Comparison of ENCODE assay signal across 10 cellular contexts in genomic region chr12:75725505-75726120, GRCh38.
DNase-seq lines count a peak whose midpoint lies in the region; ATAC-seq and TF ChIP-seq lines count a peak whose summit lies in the region.
"Had no signal": no experiment of that assay in that cellular context is flagged by ENCODE, and none has a peak within 500 bp of the region (broad histone marks: within the 10 kb centered on the region; RNA-seq: fewer than 3 reads in every experiment).

No MANE protein-coding gene starts in this region.

- H3K79me2 ChIP-seq in Karpas-422 (ENCODE audit: low read length) (no peaks in the 10 kb centered on the region), trophoblast cell (ENCODE audit: control insufficient read depth, insufficient read depth, low read length, poor library complexity) (no peaks in the 10 kb centered on the region)

- peak; percentile 84 for DNase-seq in Caki2 (ENCODE audit: low read depth)
- no peak for DNase-seq in Karpas-422
- peak; percentile 15 for DNase-seq in medulla oblongata (ENCODE audit: extremely low spot score)
- DNase-seq in activated T-helper 2 cell treated with anti-CD3 and anti-CD28 coated beads, Interferon-gamma antibody, Interleukin-2, Interleukin-4, amounts not matched to agents 10 μg/mL and 5 μg/mL and 100 μg/mL, durations not matched to agents 14 hours and 24 hours and 36 hours (ENCODE audit: low spot score) = no peak
- DNase-seq in activated T-cell treated with anti-CD3 and anti-CD28 coated beads, Interleukin-2, amount 50 U/mL, for 48 hours = no peak
- no peak for DNase-seq in trophoblast cell
- DNase-seq: stimulated activated CD8-positive, alpha-beta memory T cell treated with anti-CD3 and anti-CD28 coated beads, Interleukin-4, amount 100 ng/mL, for 48 hours had no signal

- H3K36me3 ChIP-seq in Karpas-422 (ENCODE audit: insufficient read depth, low read length) = no peaks in the 10 kb centered on the region
- H3K36me3 ChIP-seq in trophoblast cell (ENCODE audit: control insufficient read depth in 1 of 2, insufficient read depth in 2 of 2, low read length in 2 of 2) = no peaks in the 10 kb centered on the region

- H2AFZ ChIP-seq in Karpas-422 (ENCODE audit: low read length) (peak overlapping the region; percentile 40; the same call in 1 of the 2 replicates), trophoblast cell (ENCODE audit: insufficient read depth, low read length, poor library complexity) (no peak overlapping the region)

- WGBS in trophoblast cell (ENCODE audit: extremely low coverage, insufficient coverage, insufficient read length) = no CpG with 5 or more reads among the region's 3 CpGs

- H3K4me1 Mint-ChIP-seq in activated T-helper 2 cell treated with anti-CD3 and anti-CD28 coated beads, Interferon-gamma antibody, Interleukin-2, Interleukin-4, amounts not matched to agents 10 μg/mL and 5 μg/mL and 100 μg/mL, durations not matched to agents 14 hours and 24 hours and 36 hours (ENCODE audit: low read depth) = peaks cover 19% of the 10 kb centered on the region

- H3K9me2 ChIP-seq in Karpas-422 (replicated peaks; ENCODE audit: insufficient read depth, low read length) = no peaks in the 10 kb centered on the region

- in situ Hi-C loops in Caki2 (cut with HindIII; ENCODE audit: low pct_unique_long_range_greater_than_20kb, low sequenced_read_pairs) = no loop called here

- H4K12ac ChIP-seq in trophoblast cell (ENCODE audit: low read depth, low read length) = no peak overlapping the region

- no peak overlapping the region for H3K27ac Mint-ChIP-seq in activated T-helper 2 cell treated with anti-CD3 and anti-CD28 coated beads, Interferon-gamma antibody, Interleukin-2, Interleukin-4, amounts not matched to agents 10 μg/mL and 5 μg/mL and 100 μg/mL, durations not matched to agents 14 hours and 24 hours and 36 hours

- H3K9me3 ChIP-seq in Karpas-422 (ENCODE audit: low read length) (no peaks in the 10 kb centered on the region), trophoblast cell (ENCODE audit: insufficient read depth, low read depth, low read length) (no peaks in the 10 kb centered on the region)

- H3K4me1 ChIP-seq in Karpas-422 (ENCODE audit: low read length) (peaks cover 36% of the 10 kb centered on the region), trophoblast cell (ENCODE audit: control insufficient read depth in 1 of 2, insufficient read depth in 2 of 2, low read length in 2 of 2) (peaks cover 5 to 9% of the 10 kb centered on the region in 2 experiments)

- H2BK120ac ChIP-seq in trophoblast cell (ENCODE audit: insufficient read depth, low read length, poor library complexity) = no peak overlapping the region

- H2BK5ac ChIP-seq in trophoblast cell (ENCODE audit: low read depth, low read length, poor library complexity) = no peak overlapping the region

- no peak overlapping the region for H2BK12ac ChIP-seq in trophoblast cell (ENCODE audit: low read length)

- no peak overlapping the region for H3K18ac ChIP-seq in trophoblast cell (ENCODE audit: low read length)

- no peak overlapping the region for H3K23ac ChIP-seq in trophoblast cell (ENCODE audit: low read length)

- peaks cover 4% of the 10 kb centered on the region for H3K9me3 Mint-ChIP-seq in activated T-helper 2 cell treated with anti-CD3 and anti-CD28 coated beads, Interferon-gamma antibody, Interleukin-2, Interleukin-4, amounts not matched to agents 10 μg/mL and 5 μg/mL and 100 μg/mL, durations not matched to agents 14 hours and 24 hours and 36 hours

- H3K4me3 Mint-ChIP-seq in activated T-helper 2 cell treated with anti-CD3 and anti-CD28 coated beads, Interferon-gamma antibody, Interleukin-2, Interleukin-4, amounts not matched to agents 10 μg/mL and 5 μg/mL and 100 μg/mL, durations not matched to agents 14 hours and 24 hours and 36 hours (ENCODE audit: low read depth) = no peak overlapping the region

- H3K27me3 Mint-ChIP-seq in activated T-helper 2 cell treated with anti-CD3 and anti-CD28 coated beads, Interferon-gamma antibody, Interleukin-2, Interleukin-4, amounts not matched to agents 10 μg/mL and 5 μg/mL and 100 μg/mL, durations not matched to agents 14 hours and 24 hours and 36 hours (ENCODE audit: low read depth) = no peaks in the 10 kb centered on the region

- peaks cover 3% of the 10 kb centered on the region for H3K36me3 Mint-ChIP-seq in activated T-helper 2 cell treated with anti-CD3 and anti-CD28 coated beads, Interferon-gamma antibody, Interleukin-2, Interleukin-4, amounts not matched to agents 10 μg/mL and 5 μg/mL and 100 μg/mL, durations not matched to agents 14 hours and 24 hours and 36 hours (ENCODE audit: low read depth)

- H2AK5ac ChIP-seq in trophoblast cell (ENCODE audit: low read length) = no peak overlapping the region

- H3K4ac ChIP-seq in trophoblast cell (ENCODE audit: low read depth, low read length) = no peak overlapping the region

- H3K27ac ChIP-seq in Karpas-422 (ENCODE audit: low read length) = no peak overlapping the region
- H3K27ac ChIP-seq in trophoblast cell (ENCODE audit: low read depth, low read length) = no peak overlapping the region
- H3K27ac ChIP-seq: HL-60 had no signal

- intact Hi-C loops in activated T-helper 2 cell treated with anti-CD3 and anti-CD28 coated beads, Interferon-gamma antibody, Interleukin-2, Interleukin-4, amounts not matched to agents 10 μg/mL and 5 μg/mL and 100 μg/mL, durations not matched to agents 14 hours and 24 hours and 36 hours (cut with micrococcal nuclease) = no loop called here

- H3K4me2 ChIP-seq in Karpas-422 (ENCODE audit: low read depth, low read length, poor library complexity, severe bottlenecking) (no peak overlapping the region), trophoblast cell (ENCODE audit: low read length) (no peak overlapping the region)

- no peak overlapping the region for H4K8ac ChIP-seq in trophoblast cell (ENCODE audit: low read depth, low read length)

- peaks cover 11% of the 10 kb centered on the region for H3K79me1 ChIP-seq in trophoblast cell (ENCODE audit: low read length)

- H3K9ac ChIP-seq in Karpas-422 (ENCODE audit: low read length) = no peak overlapping the region
- H3K9ac ChIP-seq in trophoblast cell (ENCODE audit: low read length) = no peak overlapping the region

- no peak for ATAC-seq in HG03439 (IDR thresholded peaks at IDR 0.05; ENCODE audit: unreplicated experiment)

- H3K14ac ChIP-seq in trophoblast cell (ENCODE audit: low read length) = no peak overlapping the region

- H3K27me3 ChIP-seq in Karpas-422 (ENCODE audit: low read length) = no peaks in the 10 kb centered on the region
- H3K27me3 ChIP-seq in trophoblast cell (ENCODE audit: insufficient read depth, low read length) = no peaks in the 10 kb centered on the region

- H4K20me1 ChIP-seq in Karpas-422 (ENCODE audit: insufficient read depth, low read depth, low read length) = no peaks in the 10 kb centered on the region

- no peak overlapping the region for H4K91ac ChIP-seq in trophoblast cell (ENCODE audit: low read depth, low read length)

- H3K4me3 ChIP-seq in Karpas-422 (ENCODE audit: low read length) (no peak overlapping the region), WI38 (ENCODE audit: low read depth, low read length) (peak overlapping the region; percentile 5; the same call in 1 of the 2 replicates), trophoblast cell (ENCODE audit: low read depth, low read length) (no peak overlapping the region)

- no peak for TF ChIP-seq CTCF in WI38 (IDR thresholded peaks at IDR 0.05; ENCODE audit: low read depth, low read length)

Comparison
In these comparisons a context has a peak if more than half of its experiments do, and no peak if none do; other contexts are left out.
1. DNase-seq: peak in Caki2 (single experiment) and medulla oblongata (single experiment); none in Karpas-422 (single experiment), activated T-helper 2 cell treated with anti-CD3 and anti-CD28 coated beads, Interferon-gamma antibody, Interleukin-2, Interleukin-4, amounts not matched to agents 10 μg/mL and 5 μg/mL and 100 μg/mL, durations not matched to agents 14 hours and 24 hours and 36 hours (single experiment), activated T-cell treated with anti-CD3 and anti-CD28 coated beads, Interleukin-2, amount 50 U/mL, for 48 hours (0 of 2) and trophoblast cell (0 of 2).